ENCODE assay signal across 19 cellular contexts in genomic region chr19:38714354-38714778, GRCh38. TPM values are rescaled to one million over a fixed set of nuclear protein-coding genes. Genes with fewer than 3 reads are reported as not detected.
DNase-seq lines count a peak whose midpoint lies in the region; ATAC-seq and TF ChIP-seq lines count a peak whose summit lies in the region.
"Had no signal": no experiment of that assay in that cellular context is flagged by ENCODE, and none has a peak within 500 bp of the region (broad histone marks: within the 10 kb centered on the region; RNA-seq: fewer than 3 reads in every experiment).

No MANE protein-coding gene starts in this region.

- ATAC-seq in HG03135 (IDR thresholded peaks at IDR 0.05; ENCODE audit: unreplicated experiment), result no peak
- ATAC-seq: esophagus mucosa, GM12878 had no signal

- no peak overlapping the region for H3K4me3 ChIP-seq in esophagus (ENCODE audit: low read depth in 1 of 2, low read length in 2 of 2)
- no peak overlapping the region for H3K4me3 ChIP-seq in transverse colon
- H3K4me3 ChIP-seq: GM12878, lower lobe of right lung, testis had no signal

- intact Hi-C loops in transverse colon (cut with DNase I; ENCODE audit: low total_unique reads), result loop anchor here (10.0 kb wide), 1 partner anchor 70 kb away; the partner anchor contains the start of gene ACTN4

- no peaks in the 10 kb centered on the region for H3K9me3 Mint-ChIP-seq in nephron progenitor cell

- peaks cover 27% of the 10 kb centered on the region for H3K4me1 Mint-ChIP-seq in nephron progenitor cell
- H3K4me1 Mint-ChIP-seq: CD14-positive monocyte had no signal

- H3K4me3 Mint-ChIP-seq in nephron progenitor cell, result no peak overlapping the region
- H3K4me3 Mint-ChIP-seq: activated naive CD8-positive, alpha-beta T cell; CD14-positive monocyte had no signal

- peak overlapping the region; percentile 57 for H3K27ac Mint-ChIP-seq in nephron progenitor cell
- H3K27ac Mint-ChIP-seq: activated naive CD8-positive, alpha-beta T cell had no signal

- in situ Hi-C loops in transverse colon (cut with MboI; ENCODE audit: low pct_ligation_motif_present in 1 of 4, low pct_unique_long_range_greater_than_20kb in 1 of 4, low sequenced_read_pairs in 3 of 4), result no loop called here

- no peaks in the 10 kb centered on the region for H3K27me3 Mint-ChIP-seq in nephron progenitor cell (ENCODE audit: low read depth, poor library complexity)
- H3K27me3 Mint-ChIP-seq: activated naive CD8-positive, alpha-beta T cell had no signal

- peaks cover 25 to 80% of the 10 kb centered on the region in 2 donors for H3K36me3 ChIP-seq in esophagus (ENCODE audit: control insufficient read depth in 2 of 2, insufficient read depth in 2 of 2, low read length in 1 of 2)
- H3K36me3 ChIP-seq in transverse colon, result peaks cover 0 to 41% (median 15%) of the 10 kb centered on the region in 4 donors

- H3K27me3 ChIP-seq in esophagus (ENCODE audit: control insufficient read depth in 1 of 2, insufficient read depth in 2 of 2, low read length in 2 of 2), result no peaks in the 10 kb centered on the region
- no peaks in the 10 kb centered on the region for H3K27me3 ChIP-seq in transverse colon
- H3K27me3 ChIP-seq: neutrophil, testis had no signal

- DNase-seq in nephron progenitor cell, result no peak
- DNase-seq in transverse colon, result no peak
- no peak for DNase-seq in NCI-H2081 treated with DMSO at 0.1 percent for 48 hours (lab: John Stamatoyannopoulos, UW)
- no peak for DNase-seq in activated gamma-delta T cell treated with Interleukin-2 at 50 U/mL for 16 hours
- DNase-seq: HFFc6, KG1, lower lobe of right lung, NCI-H1436 treated with DMSO at 0.1 percent for 48 hours, testis had no signal

- peaks cover 23% of the 10 kb centered on the region for H3K36me3 Mint-ChIP-seq in nephron progenitor cell (ENCODE audit: low read depth)

- 69 to 77% methylated on average over 14 of the region's 14 CpGs for WGBS in esophagus, 2 donors
- 85% methylated on average over 14 of the region's 14 CpGs; no CpG with 5 or more reads in 1 of the 2 donors for WGBS in transverse colon (ENCODE audit: low coverage in 1 of 2), 2 donors

- H3K27ac ChIP-seq in VCaP (peak overlapping the region; percentile 24), esophagus (ENCODE audit: low read depth in 2 of 2, low read length in 1 of 2) (peak overlapping the region; percentile 28 to 66), transverse colon (peak overlapping the region; percentile 23 to 82 (median 78))
- H3K27ac ChIP-seq: lower lobe of right lung, neutrophil had no signal

- H3K4me1 ChIP-seq in esophagus (ENCODE audit: control insufficient read depth in 2 of 2, insufficient read depth in 2 of 2, low read length in 1 of 2) (peaks cover 26 to 49% of the 10 kb centered on the region in 2 donors), transverse colon (peaks cover 13 to 27% (median 17%) of the 10 kb centered on the region in 4 donors)

- H3K9me3 ChIP-seq in esophagus (ENCODE audit: control insufficient read depth in 2 of 2, insufficient read depth in 1 of 2, low read depth in 1 of 2, low read length in 1 of 2) (no peaks in the 10 kb centered on the region), transverse colon (no peaks in the 10 kb centered on the region)
- H3K9me3 ChIP-seq: lower lobe of right lung, neutrophil, testis had no signal

- no peak for TF ChIP-seq CTCF in VCaP (conservative IDR thresholded peaks at IDR 0.05)
- no peak for TF ChIP-seq CTCF in nephron progenitor cell (IDR thresholded peaks at IDR 0.05)
- TF ChIP-seq CTCF in transverse colon (IDR thresholded peaks at IDR 0.05), result no peak

- TF ChIP-seq EP300 in transverse colon (IDR thresholded peaks at IDR 0.05; ENCODE audit: low read depth), result no peak

- no peak for TF ChIP-seq POLR2A in transverse colon (IDR thresholded peaks at IDR 0.05)

RNA-seq across cellular contexts. Expression of gene CAPN12, which starts 29.9 kb away (rescaled TPM):
- polyA plus RNA-seq in esophagus, result 10 to 100 TPM in 1 of 2 donors, 1 to 10 TPM in 1; 4.1 to 12.3 TPM
- total RNA-seq in transverse colon, result 10 to 100 TPM in 2 of 4 donors, 1 to 10 TPM in 1, not detected in 1; 2.6 to 44.8 (median 14.4) TPM
- polyA plus RNA-seq: CD14-positive monocyte had no signal

RNA-seq across cellular contexts. Expression of gene LGALS7, which starts 59.0 kb away (rescaled TPM):
- polyA plus RNA-seq in esophagus, result 1,000 to 10,000 TPM in 1 of 2 donors, 100 to 1,000 TPM in 1; 405 to 2,874 TPM
- total RNA-seq in transverse colon, result not detected
- total RNA-seq: cerebellum; GM12878; HFFc6; lower lobe of right lung; T-helper 2 cell treated with Interferon-gamma antibody and Interleukin-4, amounts not matched to agents 100 ng/mL and 5 ng/mL, for 36 hours; testis had no signal
- polyA plus RNA-seq: CD14-positive monocyte had no signal

Comparison
In these comparisons a context has a peak if more than half of its experiments do, and no peak if none do; other contexts are left out.
1. H3K27ac ChIP-seq: peak in every context shown above with its lines; median percentile 78 in transverse colon; 47 in esophagus; 24 in VCaP.